8 cellular contexts compared by ENCODE assay signal in genomic region chr14:34982421-34983147, GRCh38. TPM values are rescaled to one million over a fixed set of nuclear protein-coding genes. Genes with fewer than 3 reads are reported as not detected.
A peak's percentile ranks its signal among the peaks of the same experiment; 100 is the strongest.
DNase-seq lines count a peak whose midpoint lies in the region; ATAC-seq, FAIRE-seq and TF ChIP-seq lines count a peak whose summit lies in the region.

SRP54 (plus strand) TSS chr14:34982992; CDS start chr14:34996710, 13,718 bp downstream.

- H3K27ac ChIP-seq in WERI-Rb-1 (peak within 1 kb of the TSS; percentile 90), small intestine (ENCODE audit: low read depth in 1 of 2, low read length in 1 of 2) (peak within 1 kb of the TSS; percentile 95 to 99)

- H3K27me3 ChIP-seq in WERI-Rb-1 (ENCODE audit: insufficient read depth, low read depth, severe bottlenecking) (no peaks in the 10 kb centered on the region), bronchial epithelial cell (ENCODE audit: control insufficient read depth, insufficient read depth, low read length) (no peaks in the 10 kb centered on the region), small intestine (ENCODE audit: control insufficient read depth in 2 of 2, insufficient read depth in 2 of 2, low read length in 2 of 2) (no peaks in the 10 kb centered on the region)

- H3K4me3 ChIP-seq in AG09309 (ENCODE audit: control insufficient read depth, low read depth, low read length) = peak within 1 kb of the TSS; percentile 87
- peak within 1 kb of the TSS; percentile 96 for H3K4me3 ChIP-seq in WERI-Rb-1 (ENCODE audit: low read depth, low read length)
- H3K4me3 ChIP-seq in bronchial epithelial cell (ENCODE audit: low read depth, low read length) = peak within 1 kb of the TSS; percentile 85
- H3K4me3 ChIP-seq in small intestine (ENCODE audit: low read depth in 1 of 2, low read length in 2 of 2) = peak within 1 kb of the TSS; percentile 74 to 76

- H3K36me3 ChIP-seq in WERI-Rb-1 = no peaks in the 10 kb centered on the region; the same call in 1 of the 2 replicates
- H3K36me3 ChIP-seq in bronchial epithelial cell (ENCODE audit: control insufficient read depth, insufficient read depth, low read length) = no peaks in the 10 kb centered on the region
- H3K36me3 ChIP-seq in small intestine (ENCODE audit: control insufficient read depth in 2 of 2, insufficient read depth in 2 of 2, low read length in 2 of 2) = no peaks in the 10 kb centered on the region

- peak; percentile 40 for FAIRE-seq in bronchial epithelial cell (lab: Jason Lieb, UNC)
- FAIRE-seq in small intestine (lab: Jason Lieb, UNC) = no peak

- peaks cover 1 to 14% of the 10 kb centered on the region in 2 donors for H3K4me1 ChIP-seq in small intestine (ENCODE audit: control insufficient read depth in 2 of 2, insufficient read depth in 1 of 2, low read depth in 1 of 2, low read length in 1 of 2)

- H3K9me3 ChIP-seq in WERI-Rb-1 (ENCODE audit: severe bottlenecking) (no peaks in the 10 kb centered on the region), small intestine (ENCODE audit: control insufficient read depth, low read depth) (no peaks in the 10 kb centered on the region)

- 0 to 1% (median 0%) methylated on average over 45 of the region's 45 CpGs for WGBS in small intestine, 3 donors

- TF ChIP-seq CTCF in AG09309 (IDR thresholded peaks at IDR 0.05; ENCODE audit: control insufficient read depth, insufficient read depth, low read depth, low read length, missing control alignments) = peak; percentile 33
- peak; percentile 37; the same call in 1 of the 2 replicates for TF ChIP-seq CTCF in WERI-Rb-1 (IDR thresholded peaks at IDR 0.05; ENCODE audit: low read depth, low read length)
- TF ChIP-seq CTCF in bronchial epithelial cell (IDR thresholded peaks at IDR 0.05; ENCODE audit: insufficient read depth, low read length, severe bottlenecking) = peak; percentile 46

- peak; percentile 87 for DNase-seq in AG09309 (ENCODE audit: low read depth)
- peak; percentile 98 for DNase-seq in NCI-H2227 (lab: John Stamatoyannopoulos, UW; ENCODE audit: unreplicated experiment)
- DNase-seq in WERI-Rb-1 = peak; percentile 99
- DNase-seq in bronchial epithelial cell (ENCODE audit: low read depth) = peak; percentile 96
- DNase-seq in iPS-NIHi11 (ENCODE audit: low spot score) = peak; percentile 97
- peak; percentile 99 for DNase-seq in small intestine

- ATAC-seq in GM18909 (IDR thresholded peaks at IDR 0.05; ENCODE audit: poor library complexity, unreplicated experiment) = peak; percentile 82
- ATAC-seq in HG03159 (IDR thresholded peaks at IDR 0.05; ENCODE audit: unreplicated experiment) = peak; percentile 83

RNA-seq across cellular contexts. Expression of gene SRP54, which starts in this region (rescaled TPM):
- 86.2 and 87.1 TPM in 2 replicates for total RNA-seq in bronchial epithelial cell
- polyA plus RNA-seq in small intestine = 10 to 100 TPM; 31.3 to 38.9 (median 32.8) TPM

Comparison
In these comparisons a context has a peak if more than half of its experiments do, and no peak if none do; other contexts are left out.
1. Peak in every context shown above with its lines: DNase-seq, ATAC-seq, H3K4me3 ChIP-seq and H3K27ac ChIP-seq.